In genomic region chr2:112542123-112542973, GRCh38 we compare ENCODE assay signal across 8 cellular contexts. TPM values are rescaled to one million over a fixed set of nuclear protein-coding genes. Genes with fewer than 3 reads are reported as not detected.
DNase-seq lines count a peak whose midpoint lies in the region; ATAC-seq and TF ChIP-seq lines count a peak whose summit lies in the region.

TSS of gene POLR1B (plus strand) at chr2:112542465. CDS start at chr2:112542495, 30 bp downstream.

- peaks cover 12% of the 10 kb centered on the region for H3K36me3 ChIP-seq in mesodermal cell (ENCODE audit: control insufficient read depth, insufficient read depth, low read length)

- H3K4me1 ChIP-seq in mesodermal cell (ENCODE audit: control insufficient read depth, insufficient read depth, low read length, poor library complexity, severe bottlenecking), result peaks cover 4% of the 10 kb centered on the region

- H3K4me3 Mint-ChIP-seq in activated CD8-positive, alpha-beta memory T cell treated with anti-CD3 and anti-CD28 coated beads, Interleukin-2, amount 10 ng/mL, durations not matched to agents 7 days and 5 days, result no peak within 1 kb of the TSS
- H3K4me3 Mint-ChIP-seq in endothelial cell (ENCODE audit: unreplicated experiment), result no peak within 1 kb of the TSS

- peak; percentile 74 for ATAC-seq in GM21360 (IDR thresholded peaks at IDR 0.05; ENCODE audit: unreplicated experiment)
- ATAC-seq in activated CD8-positive, alpha-beta memory T cell treated with anti-CD3 and anti-CD28 coated beads, Interleukin-2, amount 10 ng/mL, durations not matched to agents 7 days and 5 days, result peak; percentile 86

- DNase-seq in Caki2 (ENCODE audit: low read depth) (peak; percentile 92), HS-5 (ENCODE audit: low read depth) (peak; percentile 68), NOMO-1 treated with DMSO at 0.1 percent for 48 hours (lab: John Stamatoyannopoulos, UW; ENCODE audit: unreplicated experiment) (peak; percentile 77), endothelial cell (ENCODE audit: low spot score) (peak; percentile 69)
- peak; percentile 89 for DNase-seq in activated CD8-positive, alpha-beta memory T cell treated with anti-CD3 and anti-CD28 coated beads, Interleukin-2, amount 10 ng/mL, durations not matched to agents 7 days and 5 days
- DNase-seq in stimulated activated CD8-positive, alpha-beta memory T cell treated with anti-CD3 and anti-CD28 coated beads, Interleukin-15, amount 100 ng/mL, for 4 hours (ENCODE audit: low read depth in 2 of 2), result peak; percentile 60 to 63

- H3K27ac ChIP-seq in mesodermal cell (ENCODE audit: low read depth, low read length, severe bottlenecking), result peak within 1 kb of the TSS; percentile 98

- H3K4me3 ChIP-seq in mesodermal cell (ENCODE audit: extremely low read depth, insufficient read depth, low read length, poor library complexity, severe bottlenecking), result peak within 1 kb of the TSS; percentile 85

- H3K27ac Mint-ChIP-seq in activated CD8-positive, alpha-beta memory T cell treated with anti-CD3 and anti-CD28 coated beads, Interleukin-2, amount 10 ng/mL, durations not matched to agents 7 days and 5 days, result no peak within 1 kb of the TSS
- H3K27ac Mint-ChIP-seq in endothelial cell (ENCODE audit: unreplicated experiment), result peak within 1 kb of the TSS; percentile 96

- peaks cover 8% of the 10 kb centered on the region for H3K36me3 Mint-ChIP-seq in activated CD8-positive, alpha-beta memory T cell treated with anti-CD3 and anti-CD28 coated beads, Interleukin-2, amount 10 ng/mL, durations not matched to agents 7 days and 5 days
- peaks cover 3% of the 10 kb centered on the region for H3K36me3 Mint-ChIP-seq in endothelial cell (ENCODE audit: low read depth, unreplicated experiment)

- in situ Hi-C loops in Caki2 (cut with HindIII; ENCODE audit: low pct_unique_long_range_greater_than_20kb, low sequenced_read_pairs), result no loop called here

- CTCF ChIA-PET in activated CD8-positive, alpha-beta memory T cell treated with anti-CD3 and anti-CD28 coated beads, Interleukin-2, amount 10 ng/mL, durations not matched to agents 7 days and 5 days (lab: Charles Lee), result interaction anchor here (1.1 to 2.1 kb wide), 2 partner anchors 10 to 63 kb away, joined by 3 to 6 read pairs; no protein-coding TSS in a partner anchor

- 0% methylated on average over 34 to 58 of the region's 66 CpGs for WGBS in mesodermal cell (ENCODE audit: insufficient coverage in 2 of 2), 2 experiments

- no peak for TF ChIP-seq CTCF in endothelial cell (IDR thresholded peaks at IDR 0.05; ENCODE audit: unreplicated experiment)

- peaks cover 30% of the 10 kb centered on the region for H3K4me1 Mint-ChIP-seq in activated CD8-positive, alpha-beta memory T cell treated with anti-CD3 and anti-CD28 coated beads, Interleukin-2, amount 10 ng/mL, durations not matched to agents 7 days and 5 days
- peaks cover 6% of the 10 kb centered on the region for H3K4me1 Mint-ChIP-seq in endothelial cell (ENCODE audit: unreplicated experiment)

- no peaks in the 10 kb centered on the region for H3K9me3 Mint-ChIP-seq in activated CD8-positive, alpha-beta memory T cell treated with anti-CD3 and anti-CD28 coated beads, Interleukin-2, amount 10 ng/mL, durations not matched to agents 7 days and 5 days (ENCODE audit: low read depth)
- no peaks in the 10 kb centered on the region for H3K9me3 Mint-ChIP-seq in endothelial cell (ENCODE audit: unreplicated experiment)

- H3K27me3 Mint-ChIP-seq in activated CD8-positive, alpha-beta memory T cell treated with anti-CD3 and anti-CD28 coated beads, Interleukin-2, amount 10 ng/mL, durations not matched to agents 7 days and 5 days, result no peaks in the 10 kb centered on the region
- peaks cover 5% of the 10 kb centered on the region for H3K27me3 Mint-ChIP-seq in endothelial cell (ENCODE audit: unreplicated experiment)

- no peaks in the 10 kb centered on the region for H3K9me3 ChIP-seq in mesodermal cell (ENCODE audit: control insufficient read depth, low read length)

RNA-seq across cellular contexts. Expression of gene POLR1B, which starts in this region (rescaled TPM):
- 19.3 and 20.9 TPM in 2 replicates for total RNA-seq in Caki2 (2014; rRNA removed; shearing (Covaris generic); ENCODE audit: low replicate concordance)
- 10 to 100 TPM; 33.7 to 54.9 TPM for total RNA-seq in activated CD8-positive, alpha-beta memory T cell treated with anti-CD3 and anti-CD28 coated beads, Interleukin-2, amount 10 ng/mL, durations not matched to agents 7 days and 5 days
- total RNA-seq in endothelial cell (ENCODE audit: unreplicated experiment), result 22.1 TPM
- polyA plus RNA-seq in mesodermal cell (2013, experiment 1 of 2), result 9.5 TPM
- polyA plus RNA-seq in mesodermal cell (2013, experiment 2 of 2), result 9.5 TPM

Comparison
In these comparisons a context has a peak if more than half of its experiments do, and no peak if none do; other contexts are left out.
1. Peak in every context shown above with its lines: DNase-seq, ATAC-seq, H3K4me3 ChIP-seq and H3K27ac ChIP-seq.